ENCODE assay signal across 12 cellular contexts in the genomic region with DNA sequence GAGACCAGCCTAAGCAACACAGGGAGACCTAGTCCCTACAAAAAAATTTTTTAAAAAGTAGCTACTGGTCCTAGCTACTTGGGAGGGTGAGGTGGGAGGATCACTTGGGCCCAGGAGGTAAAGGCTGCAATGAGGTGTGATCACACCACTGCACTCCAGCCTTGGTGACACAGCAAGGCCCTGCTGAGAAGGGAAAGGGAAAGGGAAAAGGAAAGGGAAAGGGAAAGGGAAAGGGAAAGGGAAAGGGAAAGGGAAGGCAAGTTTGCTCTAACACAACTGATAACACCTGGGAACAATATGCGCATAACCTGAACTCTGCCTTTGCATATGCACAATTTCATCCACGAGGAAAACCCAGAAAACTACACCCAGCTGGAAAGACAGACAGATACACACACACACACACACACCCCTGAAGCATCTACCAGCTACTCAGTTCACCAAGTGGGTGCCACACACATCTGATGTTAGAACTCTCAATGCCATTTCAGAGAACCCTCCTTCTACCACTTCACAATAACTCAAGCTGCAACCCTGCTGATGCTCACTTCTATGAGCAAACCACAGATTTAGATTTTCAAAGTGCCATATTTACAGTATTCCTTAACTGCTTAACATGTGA. TPM values are rescaled to one million over a fixed set of nuclear protein-coding genes. Genes with fewer than 3 reads are reported as not detected.
DNase-seq lines count a peak whose midpoint lies in the region; ATAC-seq and TF ChIP-seq lines count a peak whose summit lies in the region.
"Had no signal": no experiment of that assay in that cellular context is flagged by ENCODE, and none has a peak within 500 bp of the region (broad histone marks: within the 10 kb centered on the region; RNA-seq: fewer than 3 reads in every experiment).

No MANE protein-coding gene starts in this region.

- H3K4me2 ChIP-seq in DND-41 (ENCODE audit: insufficient read depth, low read length) (no peak overlapping the region), Karpas-422 (ENCODE audit: low read depth, low read length, poor library complexity, severe bottlenecking) (no peak overlapping the region)

- H3K9me3 Mint-ChIP-seq in chondrocyte (ENCODE audit: low read depth) (no peaks in the 10 kb centered on the region), nephron progenitor cell (no peaks in the 10 kb centered on the region)

- no peak for DNase-seq in DND-41
- peak; percentile 34 for DNase-seq in Karpas-422
- no peak for DNase-seq in chondrocyte (ENCODE audit: low spot score)
- no peak for DNase-seq in nephron progenitor cell
- DNase-seq in middle frontal gyrus (ENCODE audit: extremely low spot score, low spot score): no peak
- no peak for DNase-seq in dorsolateral prefrontal cortex
- no peak for DNase-seq in stimulated activated CD4-positive, alpha-beta T cell treated with anti-CD3 and anti-CD28 coated beads, Interleukin-4, amount 100 ng/mL, for 4 hours
- DNase-seq: activated T-cell treated with anti-CD3 and anti-CD28 coated beads for 4 hours; head of caudate nucleus; NCI-H1930; stimulated activated CD4-positive, alpha-beta T cell treated with anti-CD3 and anti-CD28 coated beads, Interleukin-4, amount 100 ng/mL, for 24 hours had no signal

- H3K27me3 Mint-ChIP-seq in chondrocyte (ENCODE audit: low read depth) (no peaks in the 10 kb centered on the region), nephron progenitor cell (ENCODE audit: low read depth, poor library complexity) (no peaks in the 10 kb centered on the region)

- no peaks in the 10 kb centered on the region for H3K9me2 ChIP-seq in Karpas-422 (replicated peaks; ENCODE audit: insufficient read depth, low read length)

- H3K79me2 ChIP-seq in DND-41 (ENCODE audit: insufficient read depth, low read length) (peaks cover 97% of the 10 kb centered on the region), Karpas-422 (ENCODE audit: low read length) (no peaks in the 10 kb centered on the region)

- H3K4me3 ChIP-seq in DND-41 (ENCODE audit: low read depth in 1 of 2, low read length in 2 of 2) (no peak overlapping the region), Karpas-422 (ENCODE audit: low read length) (no peak overlapping the region), dorsolateral prefrontal cortex (no peak overlapping the region)
- H3K4me3 ChIP-seq: HAP-1 had no signal

- H3K36me3 Mint-ChIP-seq in chondrocyte (ENCODE audit: low read depth): no peaks in the 10 kb centered on the region
- H3K36me3 Mint-ChIP-seq in nephron progenitor cell (ENCODE audit: low read depth): no peaks in the 10 kb centered on the region

- H3K4me1 ChIP-seq in DND-41 (ENCODE audit: insufficient read depth, low read length) (no peaks in the 10 kb centered on the region), Karpas-422 (ENCODE audit: low read length) (peaks cover 10% of the 10 kb centered on the region)

- H3K27me3 ChIP-seq in DND-41 (ENCODE audit: insufficient read depth, low read length, poor library complexity) (no peaks in the 10 kb centered on the region), Karpas-422 (ENCODE audit: low read length) (no peaks in the 10 kb centered on the region), dorsolateral prefrontal cortex (no peaks in the 10 kb centered on the region)

- H3K4me1 Mint-ChIP-seq in chondrocyte (ENCODE audit: low read depth) (peaks cover 80% of the 10 kb centered on the region), nephron progenitor cell (peaks cover 54% of the 10 kb centered on the region)

- ATAC-seq in DND-41 (ENCODE audit: insufficient read depth, low read depth): peak; percentile 74

- H3K9ac ChIP-seq in DND-41 (ENCODE audit: low read depth, low read length) (no peak overlapping the region), Karpas-422 (ENCODE audit: low read length) (no peak overlapping the region)

- H3K27ac ChIP-seq in DND-41 (ENCODE audit: low read length) (no peak overlapping the region), Karpas-422 (ENCODE audit: low read length) (no peak overlapping the region), dorsolateral prefrontal cortex (peak overlapping the region in 2 of 59 donors; percentile 3 to 5)

- H3K4me3 Mint-ChIP-seq in chondrocyte (ENCODE audit: unreplicated experiment) (no peak overlapping the region), nephron progenitor cell (no peak overlapping the region)

- H3K27ac Mint-ChIP-seq in chondrocyte (ENCODE audit: unreplicated experiment) (peak overlapping the region; percentile 54), nephron progenitor cell (peak overlapping the region; percentile 8)

- intact Hi-C loops in dorsolateral prefrontal cortex (cut with DNase I): no loop called here

- H3K9me3 ChIP-seq in DND-41 (ENCODE audit: insufficient read depth, low read length, severe bottlenecking): no peaks in the 10 kb centered on the region
- no peaks in the 10 kb centered on the region for H3K9me3 ChIP-seq in Karpas-422 (ENCODE audit: low read length)
- H3K9me3 ChIP-seq: HAP-1 had no signal

- peaks cover 93% of the 10 kb centered on the region for H4K20me1 ChIP-seq in DND-41 (ENCODE audit: insufficient read depth, low read length)
- peaks cover 30% of the 10 kb centered on the region for H4K20me1 ChIP-seq in Karpas-422 (ENCODE audit: insufficient read depth, low read depth, low read length)

- H2AFZ ChIP-seq in DND-41 (ENCODE audit: low read depth, low read length) (no peak overlapping the region), Karpas-422 (ENCODE audit: low read length) (no peak overlapping the region)

- H3K36me3 ChIP-seq in DND-41 (ENCODE audit: insufficient read depth, low read length) (no peaks in the 10 kb centered on the region), Karpas-422 (ENCODE audit: insufficient read depth, low read length) (no peaks in the 10 kb centered on the region)
- H3K36me3 ChIP-seq: HAP-1 had no signal

- TF ChIP-seq CTCF in DND-41 (IDR thresholded peaks at IDR 0.05; ENCODE audit: borderline replicate concordance, extremely low read depth, low read length, poor library complexity, severe bottlenecking) (no peak), chondrocyte (IDR thresholded peaks at IDR 0.05) (no peak), nephron progenitor cell (IDR thresholded peaks at IDR 0.05) (no peak), dorsolateral prefrontal cortex (IDR thresholded peaks at IDR 0.05 in 54 of 56, conservative IDR thresholded peaks at IDR 0.05 in 2 of 56; ENCODE audit: low read depth in 1 of 56, partially characterized antibody in 56 of 56) (no peak)

RNA-seq across cellular contexts. Expression of gene B4GALT5, which starts 19.1 kb away (rescaled TPM):
- 2.6 and 3.7 TPM in 2 replicates for total RNA-seq in Karpas-422 (2014; rRNA removed; shearing (Covaris generic); ENCODE audit: low replicate concordance)
- total RNA-seq in chondrocyte (54.2 to 56.1 TPM (median 55.0 TPM) in 3 replicates), dorsolateral prefrontal cortex (10 to 100 TPM; 24.2 to 52.0 (median 37.1) TPM)
